ENCODE assay signal across 15 cellular contexts in the genomic region with DNA sequence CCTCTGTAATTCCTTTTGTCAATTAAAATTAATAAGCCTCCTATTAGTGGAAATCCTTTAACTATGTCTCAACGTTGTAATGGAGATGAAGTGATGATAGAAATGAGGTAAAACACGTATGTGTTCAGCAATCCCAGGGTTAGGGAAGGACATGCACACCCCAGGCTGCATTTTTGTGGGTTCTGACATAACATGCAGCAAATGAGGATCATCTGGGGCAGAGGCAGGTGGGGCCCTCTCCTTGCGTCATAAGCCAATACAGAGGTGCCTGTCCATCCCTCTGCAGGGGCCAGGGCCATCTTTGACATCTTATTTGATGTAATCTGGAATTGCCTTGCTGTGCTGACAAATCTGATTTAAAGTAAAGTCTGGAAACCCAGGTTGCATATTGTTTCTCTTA.
DNase-seq lines count a peak whose midpoint lies in the region; ATAC-seq and TF ChIP-seq lines count a peak whose summit lies in the region.
"Had no signal": no experiment of that assay in that cellular context is flagged by ENCODE, and none has a peak within 500 bp of the region (broad histone marks: within the 10 kb centered on the region; RNA-seq: fewer than 3 reads in every experiment).

No MANE protein-coding gene starts in this region.

- peaks cover 24% of the 10 kb centered on the region for H3K4me1 Mint-ChIP-seq in chondrocyte (ENCODE audit: low read depth)
- H3K4me1 Mint-ChIP-seq: stimulated activated naive B cell treated with anti-CD40 and anti-IgM and Interleukin-4, amounts not matched to agents 10 μg/mL and 1 μg/mL and 100 μg/mL, for 72 hours; T-cell had no signal

- H3K27ac ChIP-seq in AG04450 (ENCODE audit: low read depth, low read length) (peak overlapping the region; percentile 43), SK-N-SH (ENCODE audit: low read depth in 2 of 2, low read length in 1 of 2) (no peak overlapping the region)
- H3K27ac ChIP-seq: A549 had no signal

- no peak for TF ChIP-seq RAD21 in SK-N-SH (IDR thresholded peaks at IDR 0.05; ENCODE audit: low read length)

- POLR2A ChIA-PET in AG04450 (lab: Yijun Ruan, JAX) (interaction anchor here (0.5 kb wide), 1 partner anchor 832 kb away, joined by 3 read pairs; no protein-coding TSS in a partner anchor), SK-N-SH (lab: Yijun Ruan, JAX) (no interaction called here)

- no peak overlapping the region for H2AFZ ChIP-seq in SK-N-SH (ENCODE audit: low read depth)

- no peak for ATAC-seq in GM21786 (IDR thresholded peaks at IDR 0.05; ENCODE audit: unreplicated experiment)
- ATAC-seq: A549; activated naive CD4-positive, alpha-beta T cell treated with anti-CD3 and anti-CD28 coated beads, Interleukin-2, amount 50 U/mL, for 72 hours; stimulated activated naive B cell treated with anti-CD40 and anti-IgM and Interleukin-4, amounts not matched to agents 10 μg/mL and 1 μg/mL and 100 μg/mL, for 72 hours; T-cell had no signal

- no peaks in the 10 kb centered on the region for H3K79me2 ChIP-seq in SK-N-SH (ENCODE audit: insufficient read depth)

- H3K9me3 ChIP-seq in AG04450 (ENCODE audit: control insufficient read depth, insufficient read depth, low read length) (no peaks in the 10 kb centered on the region), SK-N-SH (no peaks in the 10 kb centered on the region)
- H3K9me3 ChIP-seq: A549 had no signal

- no peaks in the 10 kb centered on the region for H4K20me1 ChIP-seq in SK-N-SH (ENCODE audit: insufficient read depth)

- H3K36me3 Mint-ChIP-seq in chondrocyte (ENCODE audit: low read depth): no peaks in the 10 kb centered on the region
- H3K36me3 Mint-ChIP-seq: activated naive CD4-positive, alpha-beta T cell treated with anti-CD3 and anti-CD28 coated beads, Interleukin-2, amount 50 U/mL, for 72 hours; stimulated activated naive B cell treated with anti-CD40 and anti-IgM and Interleukin-4, amounts not matched to agents 10 μg/mL and 1 μg/mL and 100 μg/mL, for 72 hours; T-cell had no signal

- H3K4me2 ChIP-seq in SK-N-SH: no peak overlapping the region
- H3K4me2 ChIP-seq: A549 had no signal

- H3K27me3 ChIP-seq in AG04450 (ENCODE audit: control insufficient read depth, insufficient read depth, low read length) (no peaks in the 10 kb centered on the region), SK-N-SH (ENCODE audit: insufficient read depth) (no peaks in the 10 kb centered on the region)

- no peaks in the 10 kb centered on the region for H3K9me3 Mint-ChIP-seq in chondrocyte (ENCODE audit: low read depth)
- H3K9me3 Mint-ChIP-seq: activated naive CD4-positive, alpha-beta T cell treated with anti-CD3 and anti-CD28 coated beads, Interleukin-2, amount 50 U/mL, for 72 hours; nephron; stimulated activated naive B cell treated with anti-CD40 and anti-IgM and Interleukin-4, amounts not matched to agents 10 μg/mL and 1 μg/mL and 100 μg/mL, for 72 hours; T-cell had no signal

- no peak for TF ChIP-seq EP300 in SK-N-SH (IDR thresholded peaks at IDR 0.05; ENCODE audit: borderline replicate concordance in 1 of 2, low read depth in 1 of 2, low read length in 1 of 2)

- H3K4me3 ChIP-seq in AG04450 (ENCODE audit: low read depth, low read length) (no peak overlapping the region), SK-N-SH (ENCODE audit: low read depth in 2 of 2, low read length in 1 of 2) (no peak overlapping the region)
- H3K4me3 ChIP-seq: A549 had no signal

- 32% methylated on average over 3 of the region's 3 CpGs for WGBS in SK-N-SH (ENCODE audit: low lambda C conversion rate)

- TF ChIP-seq CTCF in AG04450 (IDR thresholded peaks at IDR 0.05; ENCODE audit: low read depth, low read length) (no peak), chondrocyte (IDR thresholded peaks at IDR 0.05) (no peak), SK-N-SH (IDR thresholded peaks at IDR 0.05) (no peak)

- DNase-seq in AG04450 (ENCODE audit: low read depth, low spot score): no peak
- DNase-seq in LHCN-M2 (ENCODE audit: low read depth): peak; percentile 82
- DNase-seq in chondrocyte (ENCODE audit: low spot score): no peak
- peak; percentile 6 for DNase-seq in kidney tubule cell (ENCODE audit: low spot score)
- DNase-seq in NCI-H446 treated with DMSO at 0.1 percent for 48 hours (lab: John Stamatoyannopoulos, UW): no peak
- no peak for DNase-seq in activated naive CD4-positive, alpha-beta T cell (lab: John Stamatoyannopoulos, UW)
- DNase-seq in SK-N-SH: no peak
- DNase-seq: activated CD8-positive, alpha-beta memory T cell treated with anti-CD3 and anti-CD28 coated beads, Interleukin-2, amount 50 U/mL, for 4 hours; NCI-H1092; stimulated activated naive B cell treated with anti-CD40 and anti-IgM and Interleukin-4, amounts not matched to agents 10 μg/mL and 1 μg/mL and 100 μg/mL, for 72 hours; T-cell had no signal

- CTCF ChIA-PET in AG04450 (lab: Charles Lee): interaction anchor here (3.8 to 7.2 kb wide), 3 partner anchors 10 to 678 kb away, joined by 19 to 96 read pairs (median 60); no protein-coding TSS in a partner anchor
- CTCF ChIA-PET in SK-N-SH (lab: Yijun Ruan, JAX): interaction anchor here (1.5 to 8.4 kb wide), 2 partner anchors 19 to 677 kb away, joined by 5 to 136 read pairs; no protein-coding TSS in a partner anchor

- no peaks in the 10 kb centered on the region for H3K36me3 ChIP-seq in SK-N-SH (replicated peaks in 1 of 2; ENCODE audit: control insufficient read depth in 1 of 2, insufficient read depth in 2 of 2, low read length in 1 of 2)

- no peak overlapping the region for H3K4me3 Mint-ChIP-seq in chondrocyte (ENCODE audit: unreplicated experiment)
- H3K4me3 Mint-ChIP-seq: nephron; stimulated activated naive B cell treated with anti-CD40 and anti-IgM and Interleukin-4, amounts not matched to agents 10 μg/mL and 1 μg/mL and 100 μg/mL, for 72 hours; T-cell had no signal

- peak overlapping the region; percentile 51 for H3K27ac Mint-ChIP-seq in chondrocyte (ENCODE audit: unreplicated experiment)
- H3K27ac Mint-ChIP-seq: activated naive CD4-positive, alpha-beta T cell treated with anti-CD3 and anti-CD28 coated beads, Interleukin-2, amount 50 U/mL, for 72 hours; stimulated activated naive B cell treated with anti-CD40 and anti-IgM and Interleukin-4, amounts not matched to agents 10 μg/mL and 1 μg/mL and 100 μg/mL, for 72 hours; T-cell had no signal

- H3K27me3 Mint-ChIP-seq in chondrocyte (ENCODE audit: low read depth): no peaks in the 10 kb centered on the region
- H3K27me3 Mint-ChIP-seq: stimulated activated naive B cell treated with anti-CD40 and anti-IgM and Interleukin-4, amounts not matched to agents 10 μg/mL and 1 μg/mL and 100 μg/mL, for 72 hours had no signal

- H3K9ac ChIP-seq in SK-N-SH: no peak overlapping the region

- H3K4me1 ChIP-seq in SK-N-SH (ENCODE audit: control insufficient read depth in 1 of 2, insufficient read depth in 2 of 2, low read depth in 1 of 2, low read length in 1 of 2): peaks cover 7% of the 10 kb centered on the region in 2 experiments; a peak in 2 of 4 replicates
- H3K4me1 ChIP-seq: A549 had no signal

- H3K9me2 ChIP-seq in SK-N-SH: no peaks in the 10 kb centered on the region

- no peaks in the 10 kb centered on the region for H3F3A ChIP-seq in SK-N-SH (replicated peaks; ENCODE audit: insufficient read depth)

TF ChIP-seq in SK-N-SH, 30 proteins besides CTCF, POLR2A, EP300 and RAD21 (continues in another document):
- no peak for TF ChIP-seq NFIC (IDR thresholded peaks at IDR 0.05; ENCODE audit: borderline replicate concordance)
- TF ChIP-seq, protein P1, sequence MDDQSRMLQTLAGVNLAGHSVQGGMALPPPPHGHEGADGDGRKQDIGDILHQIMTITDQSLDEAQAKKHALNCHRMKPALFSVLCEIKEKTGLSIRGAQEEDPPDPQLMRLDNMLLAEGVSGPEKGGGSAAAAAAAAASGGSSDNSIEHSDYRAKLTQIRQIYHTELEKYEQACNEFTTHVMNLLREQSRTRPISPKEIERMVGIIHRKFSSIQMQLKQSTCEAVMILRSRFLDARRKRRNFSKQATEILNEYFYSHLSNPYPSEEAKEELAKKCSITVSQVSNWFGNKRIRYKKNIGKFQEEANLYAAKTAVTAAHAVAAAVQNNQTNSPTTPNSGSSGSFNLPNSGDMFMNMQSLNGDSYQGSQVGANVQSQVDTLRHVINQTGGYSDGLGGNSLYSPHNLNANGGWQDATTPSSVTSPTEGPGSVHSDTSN (IDR thresholded peaks at IDR 0.05): no peak
- TF ChIP-seq JUND (IDR thresholded peaks at IDR 0.05): no peak
- TF ChIP-seq, protein P2, sequence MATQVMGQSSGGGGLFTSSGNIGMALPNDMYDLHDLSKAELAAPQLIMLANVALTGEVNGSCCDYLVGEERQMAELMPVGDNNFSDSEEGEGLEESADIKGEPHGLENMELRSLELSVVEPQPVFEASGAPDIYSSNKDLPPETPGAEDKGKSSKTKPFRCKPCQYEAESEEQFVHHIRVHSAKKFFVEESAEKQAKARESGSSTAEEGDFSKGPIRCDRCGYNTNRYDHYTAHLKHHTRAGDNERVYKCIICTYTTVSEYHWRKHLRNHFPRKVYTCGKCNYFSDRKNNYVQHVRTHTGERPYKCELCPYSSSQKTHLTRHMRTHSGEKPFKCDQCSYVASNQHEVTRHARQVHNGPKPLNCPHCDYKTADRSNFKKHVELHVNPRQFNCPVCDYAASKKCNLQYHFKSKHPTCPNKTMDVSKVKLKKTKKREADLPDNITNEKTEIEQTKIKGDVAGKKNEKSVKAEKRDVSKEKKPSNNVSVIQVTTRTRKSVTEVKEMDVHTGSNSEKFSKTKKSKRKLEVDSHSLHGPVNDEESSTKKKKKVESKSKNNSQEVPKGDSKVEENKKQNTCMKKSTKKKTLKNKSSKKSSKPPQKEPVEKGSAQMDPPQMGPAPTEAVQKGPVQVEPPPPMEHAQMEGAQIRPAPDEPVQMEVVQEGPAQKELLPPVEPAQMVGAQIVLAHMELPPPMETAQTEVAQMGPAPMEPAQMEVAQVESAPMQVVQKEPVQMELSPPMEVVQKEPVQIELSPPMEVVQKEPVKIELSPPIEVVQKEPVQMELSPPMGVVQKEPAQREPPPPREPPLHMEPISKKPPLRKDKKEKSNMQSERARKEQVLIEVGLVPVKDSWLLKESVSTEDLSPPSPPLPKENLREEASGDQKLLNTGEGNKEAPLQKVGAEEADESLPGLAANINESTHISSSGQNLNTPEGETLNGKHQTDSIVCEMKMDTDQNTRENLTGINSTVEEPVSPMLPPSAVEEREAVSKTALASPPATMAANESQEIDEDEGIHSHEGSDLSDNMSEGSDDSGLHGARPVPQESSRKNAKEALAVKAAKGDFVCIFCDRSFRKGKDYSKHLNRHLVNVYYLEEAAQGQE (IDR thresholded peaks at IDR 0.05; ENCODE audit: low read depth, low read length): no peak
- no peak for TF ChIP-seq ELF1 (IDR thresholded peaks at IDR 0.05)
- TF ChIP-seq, protein P3, sequence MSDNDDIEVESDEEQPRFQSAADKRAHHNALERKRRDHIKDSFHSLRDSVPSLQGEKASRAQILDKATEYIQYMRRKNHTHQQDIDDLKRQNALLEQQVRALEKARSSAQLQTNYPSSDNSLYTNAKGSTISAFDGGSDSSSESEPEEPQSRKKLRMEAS (IDR thresholded peaks at IDR 0.05; ENCODE audit: low read depth): no peak
- no peak for TF ChIP-seq RCOR1 (IDR thresholded peaks at IDR 0.05; ENCODE audit: low read length)
- no peak for TF ChIP-seq SIN3A (IDR thresholded peaks at IDR 0.05; ENCODE audit: borderline replicate concordance, low read depth, low read length)
- no peak for TF ChIP-seq TEAD4 (IDR thresholded peaks at IDR 0.05; ENCODE audit: borderline replicate concordance, insufficient read depth)
- no peak for TF ChIP-seq FOSL2 (IDR thresholded peaks at IDR 0.05; ENCODE audit: borderline replicate concordance, low read depth)

Comparison
In these comparisons a context has a peak if more than half of its experiments do, and no peak if none do; other contexts are left out.
1. DNase-seq: peak in LHCN-M2 (single experiment) and kidney tubule cell (single experiment); none in AG04450 (single experiment), chondrocyte (single experiment), NCI-H446 treated with DMSO at 0.1 percent for 48 hours (single experiment), activated naive CD4-positive, alpha-beta T cell (0 of 4) and SK-N-SH (single experiment).